Comparison of ENCODE assay signal across 22 cellular contexts in the genomic region with DNA sequence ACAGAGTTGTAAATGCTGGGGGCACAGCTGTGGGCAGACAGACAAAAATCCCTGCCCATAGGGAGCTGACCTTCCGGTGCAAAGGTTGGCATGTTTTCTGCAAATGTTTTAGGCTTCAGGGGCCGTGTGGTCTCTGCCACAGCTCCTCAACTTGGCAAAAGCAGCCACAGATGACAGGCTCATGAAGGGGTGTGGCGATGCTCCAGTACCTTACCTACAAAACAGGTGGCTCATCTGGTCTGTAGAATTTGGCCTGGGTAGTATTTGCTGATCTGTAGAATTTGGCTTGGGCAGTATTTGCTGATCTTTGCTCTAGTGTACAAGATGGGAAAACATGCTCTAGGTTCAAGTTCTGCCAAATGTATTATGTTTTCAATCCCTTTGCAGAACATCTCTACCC.
"Had no signal": no experiment of that assay in that cellular context is flagged by ENCODE, and none has a peak within 500 bp of the region (broad histone marks: within the 10 kb centered on the region; RNA-seq: fewer than 3 reads in every experiment).

No MANE protein-coding gene starts in this region.

- H3K36me3 ChIP-seq: brain microvascular endothelial cell, transverse colon had no signal

- H2AFZ ChIP-seq: parathyroid adenoma had no signal

- H3K4me1 ChIP-seq: parathyroid adenoma had no signal

- H3K79me2 ChIP-seq: parathyroid adenoma had no signal

- H3K9me3 Mint-ChIP-seq: activated CD4-positive, alpha-beta memory T cell treated with anti-CD3 and anti-CD28 coated beads for 36 hours; activated naive CD8-positive, alpha-beta T cell treated with anti-CD3 and anti-CD28 coated beads, Interleukin-2, amount 10 ng/mL, durations not matched to agents 7 days and 5 days; dendritic cell treated with granulocyte-macrophage colony-stimulating factor and Interleukin-4, amounts not matched to agents 40 ng/mL and 50 ng/mL, for 4 days; effector memory CD8-positive, alpha-beta T cell; immature natural killer cell had no signal

- H3K36me3 Mint-ChIP-seq: activated CD4-positive, alpha-beta memory T cell treated with anti-CD3 and anti-CD28 coated beads for 36 hours; activated naive CD8-positive, alpha-beta T cell treated with anti-CD3 and anti-CD28 coated beads, Interleukin-2, amount 10 ng/mL, durations not matched to agents 7 days and 5 days; immature natural killer cell; naive thymus-derived CD4-positive, alpha-beta T cell had no signal

- ATAC-seq: activated CD4-positive, alpha-beta T cell treated with anti-CD3 and anti-CD28 coated beads for 36 hours; effector memory CD8-positive, alpha-beta T cell; left cardiac atrium; mucosa of descending colon; naive thymus-derived CD4-positive, alpha-beta T cell; T-helper 17 cell had no signal

- H3K27me3 ChIP-seq: brain microvascular endothelial cell, transverse colon had no signal

- H3K4me3 ChIP-seq: mucosa of descending colon, transverse colon had no signal

- H3K9me3 ChIP-seq: mucosa of descending colon, transverse colon had no signal

- H3K27ac Mint-ChIP-seq: activated CD4-positive, alpha-beta memory T cell treated with anti-CD3 and anti-CD28 coated beads for 36 hours; activated CD4-positive, alpha-beta T cell treated with anti-CD3 and anti-CD28 coated beads for 36 hours; activated naive CD8-positive, alpha-beta T cell treated with anti-CD3 and anti-CD28 coated beads, Interleukin-2, amount 10 ng/mL, durations not matched to agents 7 days and 5 days; dendritic cell treated with granulocyte-macrophage colony-stimulating factor and Interleukin-4, amounts not matched to agents 40 ng/mL and 50 ng/mL, for 4 days; effector memory CD8-positive, alpha-beta T cell; immature natural killer cell; naive thymus-derived CD4-positive, alpha-beta T cell; T-helper 17 cell had no signal

- DNase-seq: activated CD4-positive, alpha-beta T cell treated with anti-CD3 and anti-CD28 coated beads for 36 hours; activated CD8-positive, alpha-beta memory T cell treated with anti-CD3 and anti-CD28 coated beads, Interleukin-2, amount 50 U/mL, for 4 hours; activated naive CD4-positive, alpha-beta T cell; activated naive CD8-positive, alpha-beta T cell treated with anti-CD3 and anti-CD28 coated beads, Interleukin-2, amount 10 ng/mL, durations not matched to agents 7 days and 5 days; brain microvascular endothelial cell; effector memory CD8-positive, alpha-beta T cell; immature natural killer cell; left cardiac atrium; mammary epithelial cell; mucosa of descending colon; naive thymus-derived CD4-positive, alpha-beta T cell; retina; stimulated activated CD4-positive, alpha-beta T cell treated with anti-CD3 and anti-CD28 coated beads, Interleukin-4, amount 100 ng/mL, for 24 hours; stimulated activated naive CD4-positive, alpha-beta T cell; substantia nigra; T-helper 17 cell; transverse colon had no signal

- H3K27ac ChIP-seq: brain microvascular endothelial cell, epithelial cell of prostate, parathyroid adenoma, transverse colon had no signal

- H3K4me1 Mint-ChIP-seq: activated CD4-positive, alpha-beta T cell treated with anti-CD3 and anti-CD28 coated beads for 36 hours; activated naive CD8-positive, alpha-beta T cell treated with anti-CD3 and anti-CD28 coated beads, Interleukin-2, amount 10 ng/mL, durations not matched to agents 7 days and 5 days; immature natural killer cell; naive thymus-derived CD4-positive, alpha-beta T cell had no signal

- H3K4me3 Mint-ChIP-seq: activated CD4-positive, alpha-beta memory T cell treated with anti-CD3 and anti-CD28 coated beads for 36 hours; activated CD4-positive, alpha-beta T cell treated with anti-CD3 and anti-CD28 coated beads for 36 hours; activated naive CD8-positive, alpha-beta T cell treated with anti-CD3 and anti-CD28 coated beads, Interleukin-2, amount 10 ng/mL, durations not matched to agents 7 days and 5 days; dendritic cell treated with granulocyte-macrophage colony-stimulating factor and Interleukin-4, amounts not matched to agents 40 ng/mL and 50 ng/mL, for 4 days; effector memory CD8-positive, alpha-beta T cell; immature natural killer cell; naive thymus-derived CD4-positive, alpha-beta T cell; T-helper 17 cell had no signal

- H3K27me3 Mint-ChIP-seq: activated CD4-positive, alpha-beta T cell treated with anti-CD3 and anti-CD28 coated beads for 36 hours; T-helper 17 cell had no signal

- FAIRE-seq: frontal cortex had no signal
